In genomic region chr6:158853072-158853871, GRCh38 we compare ENCODE assay signal across 8 cellular contexts. TPM values are rescaled to one million over a fixed set of nuclear protein-coding genes. Genes with fewer than 3 reads are reported as not detected.
A peak's percentile ranks its signal among the peaks of the same experiment; 100 is the strongest.
DNase-seq lines count a peak whose midpoint lies in the region; ATAC-seq and TF ChIP-seq lines count a peak whose summit lies in the region.

No MANE protein-coding gene starts in this region.

- ATAC-seq in WTC11 (peak; percentile 89), right lobe of liver (peak; percentile 54 to 80 (median 68))

- H3K4me3 ChIP-seq in right lobe of liver, result no peak overlapping the region

- WGBS in right lobe of liver (ENCODE audit: insufficient coverage, low coverage, low lambda C conversion rate, missing lambda C conversion rate), result 64% methylated on average over 13 of the region's 13 CpGs

- POLR2A ChIA-PET in WTC11 (lab: Charles Lee), result interaction anchor here (0.5 to 2.8 kb wide), 6 partner anchors 16 to 58 kb away, joined by 3 to 40 read pairs (median 6); partner anchors contain the start of gene EZR

- H3K27me3 Mint-ChIP-seq in WTC11 (ENCODE audit: low read depth), result no peaks in the 10 kb centered on the region
- H3K27me3 Mint-ChIP-seq in glutamatergic neuron (ENCODE audit: unreplicated experiment), result no peaks in the 10 kb centered on the region

- H3K4me1 Mint-ChIP-seq in WTC11 (peaks cover 36% of the 10 kb centered on the region), glutamatergic neuron (ENCODE audit: low read depth, unreplicated experiment) (peaks cover 3% of the 10 kb centered on the region)

- H3K27ac ChIP-seq in KOPT-K1 (ENCODE audit: low read depth, low read length, poor library complexity, severe bottlenecking) (peak overlapping the region; percentile 74), right lobe of liver (no peak overlapping the region)

- TF ChIP-seq CTCF in WTC11 (IDR thresholded peaks at IDR 0.05) (no peak), right lobe of liver (IDR thresholded peaks at IDR 0.05) (no peak), glutamatergic neuron (IDR thresholded peaks at IDR 0.05; ENCODE audit: partially characterized antibody, unreplicated experiment) (no peak)

- no peaks in the 10 kb centered on the region for H3K36me3 ChIP-seq in KOPT-K1 (ENCODE audit: insufficient read depth, low read length)
- no peaks in the 10 kb centered on the region for H3K36me3 ChIP-seq in right lobe of liver

- H3K36me3 Mint-ChIP-seq in WTC11, result no peaks in the 10 kb centered on the region
- H3K36me3 Mint-ChIP-seq in glutamatergic neuron (ENCODE audit: unreplicated experiment), result no peaks in the 10 kb centered on the region

- no peaks in the 10 kb centered on the region for H3K4me1 ChIP-seq in right lobe of liver

- intact Hi-C loops in right lobe of liver (cut with DNase I), result no loop called here

- H3K27ac Mint-ChIP-seq in WTC11, result no peak overlapping the region
- no peak overlapping the region for H3K27ac Mint-ChIP-seq in glutamatergic neuron (ENCODE audit: unreplicated experiment)

- CTCF ChIA-PET in WTC11 (lab: Charles Lee), result interaction anchor here (0.6 to 2.0 kb wide), 8 partner anchors 10 to 69 kb away, joined by 3 to 9 read pairs (median 4); partner anchors contain the start of gene EZR

- H3K9me3 ChIP-seq in KOPT-K1 (ENCODE audit: insufficient read depth, low read length, poor library complexity, severe bottlenecking), result no peaks in the 10 kb centered on the region
- H3K9me3 ChIP-seq in right lobe of liver, result no peaks in the 10 kb centered on the region

- H3K27me3 ChIP-seq in right lobe of liver, result no peaks in the 10 kb centered on the region

- no peaks in the 10 kb centered on the region for H3K9me3 Mint-ChIP-seq in WTC11
- H3K9me3 Mint-ChIP-seq in glutamatergic neuron (ENCODE audit: unreplicated experiment), result peaks cover under 1% of the 10 kb centered on the region

- H3K4me3 Mint-ChIP-seq in WTC11, result no peak overlapping the region
- no peak overlapping the region for H3K4me3 Mint-ChIP-seq in glutamatergic neuron (ENCODE audit: unreplicated experiment)

- no peak for TF ChIP-seq POLR2A in right lobe of liver (IDR thresholded peaks at IDR 0.05)

- peak; percentile 87 for DNase-seq in GM03348 (ENCODE audit: low spot score)
- DNase-seq in H4 (ENCODE audit: low spot score), result peak; percentile 92
- peak; percentile 91 for DNase-seq in WTC11 (ENCODE audit: low spot score)
- DNase-seq in central memory CD4-positive, alpha-beta T cell, result peak; percentile 92
- peak in 1 of 3 donors; percentile 57 for DNase-seq in right lobe of liver
- peak; percentile 70 to 81 for DNase-seq in stimulated activated CD8-positive, alpha-beta memory T cell treated with anti-CD3 and anti-CD28 coated beads, Interleukin-2, amount 100 ng/mL, for 48 hours (ENCODE audit: low read depth in 2 of 2)
- DNase-seq in glutamatergic neuron, result no peak

TF ChIP-seq in WTC11, 78 proteins besides CTCF, POLR2A, EP300 and RAD21 (continues in another document):
- 0 out of 2 replicates have a peak, but pooled peaks have one; percentile 45 for TF ChIP-seq FOXP1 (CRISPR knock-in tag; IDR thresholded peaks at IDR 0.05; ENCODE audit: borderline replicate concordance)
- TF ChIP-seq PRRX2 (CRISPR knock-in tag; IDR thresholded peaks at IDR 0.05), result 0 out of 2 replicates have a peak, but pooled peaks have one; percentile 62
- 0 out of 2 replicates have a peak, but pooled peaks have one; percentile 14 for TF ChIP-seq SMAD4 (CRISPR knock-in tag; IDR thresholded peaks at IDR 0.05)
- 0 out of 2 replicates have a peak, but pooled peaks have one; percentile 23 for TF ChIP-seq ZNF281 (CRISPR knock-in tag; IDR thresholded peaks at IDR 0.05)
- TF ChIP-seq USF1 (CRISPR knock-in tag; IDR thresholded peaks at IDR 0.05), result peak; percentile 35; the same call in 1 of the 2 replicates
- TF ChIP-seq ZNF121 (CRISPR knock-in tag; IDR thresholded peaks at IDR 0.05), result no peak
- TF ChIP-seq ERG (CRISPR knock-in tag; IDR thresholded peaks at IDR 0.05), result 0 out of 2 replicates have a peak, but pooled peaks have one; percentile 63
- TF ChIP-seq FOXP4 (CRISPR knock-in tag; IDR thresholded peaks at IDR 0.05), result peak; percentile 84; the same call in 1 of the 2 replicates
- no peak for TF ChIP-seq HMGA2 (CRISPR knock-in tag; IDR thresholded peaks at IDR 0.05)
- TF ChIP-seq FOXK1 (CRISPR knock-in tag; IDR thresholded peaks at IDR 0.05), result peak; percentile 87
- TF ChIP-seq SP1 (CRISPR knock-in tag; conservative IDR thresholded peaks at IDR 0.05), result peak; percentile 76
- no peak for TF ChIP-seq RELA (CRISPR knock-in tag; IDR thresholded peaks at IDR 0.05; ENCODE audit: borderline replicate concordance)
- no peak for TF ChIP-seq SOX15 (CRISPR knock-in tag; IDR thresholded peaks at IDR 0.05)
- 0 out of 2 replicates have a peak, but pooled peaks have one; percentile 47 for TF ChIP-seq GABPB1 (CRISPR knock-in tag; IDR thresholded peaks at IDR 0.05)
- peak; percentile 90; the same call in 1 of the 2 replicates for TF ChIP-seq TEAD1 (CRISPR knock-in tag; IDR thresholded peaks at IDR 0.05)
- TF ChIP-seq ZNF317 (CRISPR knock-in tag; IDR thresholded peaks at IDR 0.05; ENCODE audit: borderline replicate concordance, low read depth), result no peak
- TF ChIP-seq IRF1 (CRISPR knock-in tag; IDR thresholded peaks at IDR 0.05), result no peak

RNA-seq across cellular contexts. Expression of gene EZR, which starts 34.1 kb away (rescaled TPM):
- total RNA-seq in H4 (2014; rRNA removed; shearing (Covaris generic)), result 29.3 and 31.8 TPM in 2 replicates
- 194 to 215 TPM (median 199 TPM) in 3 replicates for total RNA-seq in WTC11 (2021)
- 100 to 1,000 TPM in 1 of 6 experiments, 10 to 100 TPM in 5; 26.4 to 161 (median 35.9) TPM for total RNA-seq in right lobe of liver
- 272 TPM for total RNA-seq in glutamatergic neuron (ENCODE audit: unreplicated experiment)
